8 cellular contexts compared by ENCODE assay signal in genomic region chr10:14604181-14605142, GRCh38.
DNase-seq lines count a peak whose midpoint lies in the region; ATAC-seq and TF ChIP-seq lines count a peak whose summit lies in the region.

No MANE protein-coding gene starts in this region.

- peaks cover 35% of the 10 kb centered on the region for H4K20me1 ChIP-seq in OCI-LY3 (ENCODE audit: insufficient read depth, low read length)

- peak; percentile 83 for TF ChIP-seq POLR2A in GM19099 (IDR thresholded peaks at IDR 0.05; ENCODE audit: extremely low read depth, insufficient read length, low read depth)

- H3K9me3 ChIP-seq in BE2C (no peaks in the 10 kb centered on the region), OCI-LY3 (ENCODE audit: insufficient read depth, low read length) (no peaks in the 10 kb centered on the region; the same call in 1 of the 2 replicates)

- peaks cover 47% of the 10 kb centered on the region for H3K79me2 ChIP-seq in OCI-LY3 (ENCODE audit: low read length)

- peaks cover 21% of the 10 kb centered on the region for H3K36me3 ChIP-seq in BE2C
- H3K36me3 ChIP-seq in OCI-LY3 (replicated peaks; ENCODE audit: low read depth, low read length): peaks cover 25% of the 10 kb centered on the region

- no peaks in the 10 kb centered on the region for H3K27me3 ChIP-seq in BE2C
- H3K27me3 ChIP-seq in OCI-LY3 (ENCODE audit: low read depth, low read length): no peaks in the 10 kb centered on the region

- POLR2A ChIA-PET in naive thymus-derived CD8-positive, alpha-beta T cell (lab: Charles Lee): interaction anchor here (0.5 to 2.4 kb wide), 12 partner anchors 10 to 233 kb away, joined by 3 to 8 read pairs (median 4); partner anchors contain the start of genes CDNF, HSPA14 and MSANTD7

- H3K4me3 ChIP-seq in BE2C (ENCODE audit: low read depth, low read length) (peak overlapping the region; percentile 90), OCI-LY3 (ENCODE audit: low read length) (peak overlapping the region; percentile 100), fibroblast of mammary gland (ENCODE audit: control insufficient read depth, low read depth, low read length) (peak overlapping the region; percentile 33)

- H3K27me3 Mint-ChIP-seq in naive thymus-derived CD8-positive, alpha-beta T cell: no peaks in the 10 kb centered on the region
- H3K27me3 Mint-ChIP-seq in stimulated activated naive CD8-positive, alpha-beta T cell treated with anti-CD3 and anti-CD28 coated beads, Interleukin-15, Interleukin-2, amounts not matched to agents 100 ng/mL and 50 ng/mL, for 24 hours: no peaks in the 10 kb centered on the region

- H3K4me1 Mint-ChIP-seq in naive thymus-derived CD8-positive, alpha-beta T cell: peaks cover 30 to 71% (median 56%) of the 10 kb centered on the region in 4 donors
- peaks cover 84% of the 10 kb centered on the region for H3K4me1 Mint-ChIP-seq in stimulated activated naive CD8-positive, alpha-beta T cell treated with anti-CD3 and anti-CD28 coated beads, Interleukin-15, Interleukin-2, amounts not matched to agents 100 ng/mL and 50 ng/mL, for 24 hours (ENCODE audit: low read depth)

- no peaks in the 10 kb centered on the region for H3K9me3 Mint-ChIP-seq in naive thymus-derived CD8-positive, alpha-beta T cell
- H3K9me3 Mint-ChIP-seq in stimulated activated naive CD8-positive, alpha-beta T cell treated with anti-CD3 and anti-CD28 coated beads, Interleukin-15, Interleukin-2, amounts not matched to agents 100 ng/mL and 50 ng/mL, for 24 hours: peaks cover 4% of the 10 kb centered on the region

- no peak overlapping the region for H2AFZ ChIP-seq in OCI-LY3 (ENCODE audit: low read depth, low read length)

- peak overlapping the region; percentile 96 for H3K27ac ChIP-seq in OCI-LY3 (ENCODE audit: low read length)

- peak overlapping the region; percentile 100 for H3K9ac ChIP-seq in OCI-LY3 (ENCODE audit: low read length)

- peak overlapping the region; percentile 88 to 99 (median 95) for H3K4me3 Mint-ChIP-seq in naive thymus-derived CD8-positive, alpha-beta T cell
- H3K4me3 Mint-ChIP-seq in stimulated activated naive CD8-positive, alpha-beta T cell treated with anti-CD3 and anti-CD28 coated beads, Interleukin-15, Interleukin-2, amounts not matched to agents 100 ng/mL and 50 ng/mL, for 24 hours: peak overlapping the region; percentile 90

- ATAC-seq in HG03342 (IDR thresholded peaks at IDR 0.05; ENCODE audit: unreplicated experiment): peak; percentile 32
- ATAC-seq in naive thymus-derived CD8-positive, alpha-beta T cell: peak; percentile 54 to 59

- H3K4me1 ChIP-seq in BE2C: no peaks in the 10 kb centered on the region
- H3K4me1 ChIP-seq in OCI-LY3 (ENCODE audit: low read length): peaks cover 70% of the 10 kb centered on the region

- peak overlapping the region; percentile 86 for H3K4me2 ChIP-seq in OCI-LY3 (ENCODE audit: low read length)

- peaks cover 0 to 21% (median 12%) of the 10 kb centered on the region in 3 donors for H3K36me3 Mint-ChIP-seq in naive thymus-derived CD8-positive, alpha-beta T cell
- H3K36me3 Mint-ChIP-seq in stimulated activated naive CD8-positive, alpha-beta T cell treated with anti-CD3 and anti-CD28 coated beads, Interleukin-15, Interleukin-2, amounts not matched to agents 100 ng/mL and 50 ng/mL, for 24 hours (ENCODE audit: low read depth): peaks cover 37% of the 10 kb centered on the region

- no peak for TF ChIP-seq CTCF in BE2C (IDR thresholded peaks at IDR 0.05; ENCODE audit: low read depth, low read length)
- TF ChIP-seq CTCF in OCI-LY3 (IDR thresholded peaks at IDR 0.05; ENCODE audit: low read depth, low read length): no peak
- no peak for TF ChIP-seq CTCF in fibroblast of mammary gland (conservative IDR thresholded peaks at IDR 0.05; ENCODE audit: control insufficient read depth, insufficient read depth, low read depth, low read length)

- DNase-seq in BE2C (peak; percentile 81), fibroblast of mammary gland (ENCODE audit: low read depth) (peak; percentile 44)
- peak; percentile 61 for DNase-seq in activated effector memory CD4-positive, alpha-beta T cell treated with Interleukin-2 at 50 U/mL for 16 hours
- DNase-seq in naive thymus-derived CD8-positive, alpha-beta T cell: peak; percentile 51 to 81 (median 70)

- H3K27ac Mint-ChIP-seq in naive thymus-derived CD8-positive, alpha-beta T cell: peak overlapping the region; percentile 90 to 99 (median 96)
- peak overlapping the region; percentile 96 for H3K27ac Mint-ChIP-seq in stimulated activated naive CD8-positive, alpha-beta T cell treated with anti-CD3 and anti-CD28 coated beads, Interleukin-15, Interleukin-2, amounts not matched to agents 100 ng/mL and 50 ng/mL, for 24 hours

Comparison
In these comparisons a context has a peak if more than half of its experiments do, and no peak if none do; other contexts are left out.
1. Peak in every context shown above with its lines: DNase-seq, ATAC-seq, H3K4me3 ChIP-seq and H3K27ac ChIP-seq.
2. H3K4me3 ChIP-seq: peak in every context shown above with its lines; median percentile 100 in OCI-LY3; 90 in BE2C; 33 in fibroblast of mammary gland.